Comparison of ENCODE assay signal across 9 cellular contexts in the genomic region with DNA sequence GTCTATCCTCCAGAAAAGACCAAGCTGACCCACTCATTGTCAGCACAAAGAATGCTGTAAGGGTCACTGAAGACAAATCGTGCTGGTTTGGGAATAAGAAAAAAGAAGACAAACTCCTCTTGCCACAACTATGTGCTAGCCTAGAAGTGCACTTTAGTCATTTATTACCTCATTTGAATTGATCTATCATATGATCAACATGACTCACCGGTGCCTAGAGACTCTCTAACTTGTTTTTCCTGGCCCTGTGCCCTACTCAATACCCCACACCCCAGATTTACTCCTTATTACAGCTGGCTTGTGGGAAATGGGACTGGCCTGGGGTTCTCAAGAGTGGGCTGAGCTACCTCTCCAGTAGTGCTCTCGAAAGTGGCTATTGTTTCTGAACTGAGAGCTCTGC. TPM values are rescaled to one million over a fixed set of nuclear protein-coding genes. Genes with fewer than 3 reads are reported as not detected.
DNase-seq lines count a peak whose midpoint lies in the region; ATAC-seq and TF ChIP-seq lines count a peak whose summit lies in the region.
"Had no signal": no experiment of that assay in that cellular context is flagged by ENCODE, and none has a peak within 500 bp of the region (broad histone marks: within the 10 kb centered on the region; RNA-seq: fewer than 3 reads in every experiment).

No MANE protein-coding gene starts in this region.

- H3K36me3 Mint-ChIP-seq in nephron (ENCODE audit: low read depth), result no peaks in the 10 kb centered on the region

- peak overlapping the region; percentile 44 to 77 (median 67) for H3K27ac Mint-ChIP-seq in nephron

- TF ChIP-seq CTCF in nephron (IDR thresholded peaks at IDR 0.05; ENCODE audit: unreplicated experiment in 3 of 3), result no peak

- H3K27me3 Mint-ChIP-seq in nephron (ENCODE audit: low read depth), result peaks cover 3% of the 10 kb centered on the region

- DNase-seq in DMS53 treated with DMSO at 0.1 percent for 48 hours (lab: John Stamatoyannopoulos, UW; ENCODE audit: unreplicated experiment) (peak; percentile 0), NCI-H2029 (lab: John Stamatoyannopoulos, UW) (peak; percentile 25), dermis microvascular lymphatic vessel endothelial cell (ENCODE audit: low read depth in 2 of 2) (peak; percentile 28 to 91), NCI-H526 treated with DMSO at 0.1 percent for 48 hours (lab: John Stamatoyannopoulos, UW) (no peak), DMS114 treated with DMSO at 0.1 percent for 48 hours (lab: John Stamatoyannopoulos, UW; ENCODE audit: unreplicated experiment) (no peak)
- DNase-seq: activated naive CD4-positive, alpha-beta T cell had no signal

- no peak overlapping the region for H3K4me3 Mint-ChIP-seq in nephron

- H3K9me3 Mint-ChIP-seq in nephron, result no peaks in the 10 kb centered on the region

- ATAC-seq in HG03442 (IDR thresholded peaks at IDR 0.05; ENCODE audit: unreplicated experiment), result no peak
- no peak for ATAC-seq in GM19324 (IDR thresholded peaks at IDR 0.05; ENCODE audit: low FRiP score, unreplicated experiment)

- peaks cover 24% of the 10 kb centered on the region for H3K4me1 Mint-ChIP-seq in nephron

RNA-seq across cellular contexts. Expression of a gene that starts 35.9 kb away (rescaled TPM):
- total RNA-seq in dermis microvascular lymphatic vessel endothelial cell, result not detected in 2 replicates

Comparison
In these comparisons a context has a peak if more than half of its experiments do, and no peak if none do; other contexts are left out.
1. DNase-seq: peak in DMS53 treated with DMSO at 0.1 percent for 48 hours (single experiment), NCI-H2029 (single experiment) and dermis microvascular lymphatic vessel endothelial cell (2 of 2); none in NCI-H526 treated with DMSO at 0.1 percent for 48 hours (single experiment) and DMS114 treated with DMSO at 0.1 percent for 48 hours (single experiment).